Comparison of ENCODE assay signal across 8 cellular contexts in the genomic region with DNA sequence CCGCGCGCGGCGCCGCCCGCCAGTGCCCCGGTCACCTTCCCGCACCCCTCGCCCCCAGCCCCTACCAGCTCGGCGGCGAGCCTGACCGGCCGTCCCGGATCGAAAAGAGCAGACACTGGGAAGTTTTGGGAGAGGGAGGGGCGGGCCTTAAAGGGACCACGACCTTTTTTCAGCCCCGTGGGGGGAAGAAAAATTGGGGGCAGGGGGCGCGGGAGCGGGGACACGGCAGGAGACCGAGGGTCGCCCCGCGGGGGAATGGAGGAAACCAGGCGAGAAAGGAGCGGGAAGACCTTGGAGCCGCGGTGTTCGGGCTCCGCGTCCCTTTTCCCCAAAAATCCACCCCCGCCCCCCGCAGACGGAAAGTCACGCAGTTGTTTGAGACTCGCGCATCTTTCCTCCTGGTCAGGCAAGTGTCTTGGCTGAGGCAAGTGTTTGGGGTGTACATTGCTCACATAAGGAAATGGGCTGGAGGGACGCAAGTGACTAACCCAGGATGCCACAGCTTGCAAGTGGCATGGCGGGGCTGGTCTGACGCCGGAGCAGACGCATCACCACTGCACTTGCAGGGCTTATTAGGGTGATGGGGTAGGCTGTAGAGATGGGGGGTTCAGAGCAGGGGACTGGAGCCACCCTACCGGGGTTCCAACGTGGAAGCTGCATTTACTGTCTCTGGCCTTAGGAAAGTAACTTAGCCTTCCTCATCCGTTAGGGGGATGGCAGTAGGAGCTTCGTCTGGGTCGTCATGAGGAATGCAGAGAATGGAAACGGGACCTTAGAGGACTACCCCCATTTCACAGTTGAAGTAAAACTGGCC. TPM values are rescaled to one million over a fixed set of nuclear protein-coding genes. Genes with fewer than 3 reads are reported as not detected.
DNase-seq lines count a peak whose midpoint lies in the region; ATAC-seq and TF ChIP-seq lines count a peak whose summit lies in the region.

No MANE protein-coding gene starts in this region.

- H3K9me3 Mint-ChIP-seq in T-cell, result no peaks in the 10 kb centered on the region

- intact Hi-C loops in right cardiac atrium (cut with DNase I), result loop anchor here in 1 of 4 donors (5.0 kb wide), 1 partner anchor 80 kb away; a partner anchor contains a TSS

- H3K4me3 ChIP-seq in HL-60 (replicated peaks; ENCODE audit: insufficient read depth, low read length) (peak overlapping the region; percentile 61), right cardiac atrium (ENCODE audit: low read length) (peak overlapping the region; percentile 85)

- POLR2A ChIA-PET in T-cell (lab: Charles Lee), result interaction anchor here in 1 of 2 donors (0.7 to 0.9 kb wide), 2 partner anchors 8 to 15 kb away, joined by 3 to 4 read pairs; no protein-coding TSS in a partner anchor

- no peaks in the 10 kb centered on the region for H3K9me3 ChIP-seq in right cardiac atrium (ENCODE audit: control insufficient read depth, low read length)

- H3K4me3 Mint-ChIP-seq in T-cell, result peak overlapping the region; percentile 90 to 97 (median 93)

- H3K36me3 Mint-ChIP-seq in T-cell, result peaks cover 13% of the 10 kb centered on the region

- H3K4me1 ChIP-seq in right cardiac atrium (ENCODE audit: control insufficient read depth, insufficient read depth, low read length), result peaks cover 7% of the 10 kb centered on the region

- H3K27ac ChIP-seq in HL-60 (replicated peaks) (peak overlapping the region; percentile 98), right cardiac atrium (ENCODE audit: low read length) (peak overlapping the region; percentile 92)

- WGBS in right cardiac atrium, result under 1% methylated on average over 52 of the region's 52 CpGs

- DNase-seq in Ammon's horn (ENCODE audit: low spot score) (peak; percentile 45), HL-60 (ENCODE audit: low read depth in 1 of 2, low spot score in 1 of 2) (peak in 1 of 2 experiments; percentile 56), T-cell (peak in 32 of 34 experiments; percentile 32 to 69 (median 50)), anterior cingulate cortex (lab: John Stamatoyannopoulos, UW) (peak in 45 of 58 donors; percentile 8 to 76 (median 59)), right cardiac atrium (peak in 2 of 3 donors; percentile 75 to 86), putamen (ENCODE audit: low spot score) (peak; percentile 45), DMS79 (lab: John Stamatoyannopoulos, UW) (no peak)

- peak overlapping the region; percentile 92 to 95 for H3K27ac Mint-ChIP-seq in T-cell

- ATAC-seq in T-cell (replicated peaks in 1 of 4), result no peak
- ATAC-seq in right cardiac atrium, result no peak
- ATAC-seq in HG02938 (IDR thresholded peaks at IDR 0.05; ENCODE audit: unreplicated experiment), result no peak

- no peaks in the 10 kb centered on the region for H3K27me3 Mint-ChIP-seq in T-cell

- H3K27me3 ChIP-seq in HL-60 (ENCODE audit: insufficient read depth, poor library complexity, severe bottlenecking), result no peaks in the 10 kb centered on the region
- H3K27me3 ChIP-seq in right cardiac atrium (ENCODE audit: control insufficient read depth, insufficient read depth), result no peaks in the 10 kb centered on the region

- H3K4me1 Mint-ChIP-seq in T-cell, result peaks cover 46 to 49% (median 47%) of the 10 kb centered on the region in 3 donors

- TF ChIP-seq CTCF in HL-60 (IDR thresholded peaks at IDR 0.05; ENCODE audit: insufficient read depth, low read length), result no peak

- CTCF ChIA-PET in T-cell (lab: Charles Lee), result interaction anchor here (0.6 to 1.3 kb wide), 3 partner anchors 17 to 474 kb away, joined by 3 to 4 read pairs (median 3); no protein-coding TSS in a partner anchor

RNA-seq across cellular contexts. Expression of a gene that starts 2.7 kb away (rescaled TPM):
- total RNA-seq in T-cell (100 to 1,000 TPM; 320 to 498 (median 330) TPM), right cardiac atrium (100 to 1,000 TPM; 146 to 206 (median 178) TPM)
- polyA plus RNA-seq in right cardiac atrium, result 131 TPM

RNA-seq across cellular contexts. Expression of a gene that starts 20.8 kb away (rescaled TPM):
- total RNA-seq in T-cell (100 to 1,000 TPM in 4 of 5 donors, 10 to 100 TPM in 1; 76.7 to 159 (median 134) TPM), right cardiac atrium (100 to 1,000 TPM; 403 to 585 (median 523) TPM)
- 1,015 TPM for polyA plus RNA-seq in right cardiac atrium

RNA-seq across cellular contexts. Expression of a gene that starts 25.6 kb away (rescaled TPM):
- 10 to 100 TPM; 44.2 to 81.3 (median 71.0) TPM for total RNA-seq in T-cell
- 1 to 10 TPM; 3.1 to 4.6 (median 3.5) TPM for total RNA-seq in right cardiac atrium
- 7.2 TPM for polyA plus RNA-seq in right cardiac atrium

RNA-seq across cellular contexts. Expression of a gene that starts 39.7 kb away (rescaled TPM):
- total RNA-seq in T-cell (1 to 10 TPM; 3.8 to 8.8 (median 6.6) TPM), right cardiac atrium (1 to 10 TPM in 2 of 4 donors, under 1 TPM in 2; 0.56 to 1.2 (median 0.85) TPM)
- polyA plus RNA-seq in right cardiac atrium, result 0.45 TPM

RNA-seq across cellular contexts. Expression of a gene that starts 47.0 kb away (rescaled TPM):
- 10 to 100 TPM; 50.7 to 67.6 (median 55.6) TPM for total RNA-seq in T-cell
- total RNA-seq in right cardiac atrium, result 10 to 100 TPM; 57.6 to 75.9 (median 60.3) TPM
- 96.5 TPM for polyA plus RNA-seq in right cardiac atrium

Comparison
In these comparisons a context has a peak if more than half of its experiments do, and no peak if none do; other contexts are left out.
1. RNA of a gene that starts 25.6 kb away (total RNA-seq): 44.2 to 81.3 TPM in T-cell; 3.1 to 4.6 TPM in right cardiac atrium; every median in the first group is over 4 times any median in the second.